ENCODE assay signal across 12 cellular contexts in genomic region chr5:54701179-54701578, GRCh38.
DNase-seq lines count a peak whose midpoint lies in the region; ATAC-seq, FAIRE-seq and TF ChIP-seq lines count a peak whose summit lies in the region.
"Had no signal": no experiment of that assay in that cellular context is flagged by ENCODE, and none has a peak within 500 bp of the region (broad histone marks: within the 10 kb centered on the region; RNA-seq: fewer than 3 reads in every experiment).

No MANE protein-coding gene starts in this region.

- in situ Hi-C loops in brain microvascular endothelial cell (cut with HindIII; ENCODE audit: low pct_ligation_motif_present, low sequenced_read_pairs), result no loop called here

- ATAC-seq in GM21381 (IDR thresholded peaks at IDR 0.05; ENCODE audit: unreplicated experiment) (no peak), HG03432 (IDR thresholded peaks at IDR 0.05; ENCODE audit: unreplicated experiment) (no peak)
- ATAC-seq: Panc1 had no signal

- CTCF ChIA-PET in AG04449 (lab: Yijun Ruan, JAX), result interaction anchor here (1.2 to 1.4 kb wide), 3 partner anchors 19 to 203 kb away, joined by 3 read pairs; no protein-coding TSS in a partner anchor

- FAIRE-seq in HTR-8/SVneo (lab: Jason Lieb, UNC), result peak; percentile 92

- H3K4me3 ChIP-seq in AG04449 (ENCODE audit: low read depth, low read length) (no peak overlapping the region), brain microvascular endothelial cell (ENCODE audit: low read depth, low read length) (no peak overlapping the region)
- H3K4me3 ChIP-seq: sigmoid colon had no signal

- POLR2A ChIA-PET in AG04449 (lab: Yijun Ruan, JAX), result interaction anchor here (1.2 kb wide), 1 partner anchor 60 kb away, joined by 3 read pairs; no protein-coding TSS in a partner anchor

- peak; percentile 98 for DNase-seq in AG04449 (ENCODE audit: low read depth, low spot score)
- DNase-seq in HTR-8/SVneo (ENCODE audit: insufficient read length, low spot score), result peak; percentile 92
- DNase-seq in brain microvascular endothelial cell, result peak; percentile 88
- DNase-seq in left kidney (ENCODE audit: low read depth, low spot score), result peak; percentile 25
- no peak for DNase-seq in putamen (ENCODE audit: low spot score)
- DNase-seq in stimulated activated CD4-positive, alpha-beta T cell treated with anti-CD3 and anti-CD28 coated beads, Interleukin-4, amount 100 ng/mL, for 4 hours, result no peak
- DNase-seq: activated T-cell treated with anti-CD3 and anti-CD28 coated beads, Interleukin-2, amount 50 U/mL, for 1 hour; COR-L47; sigmoid colon had no signal

- no peaks in the 10 kb centered on the region for H3K27me3 ChIP-seq in brain microvascular endothelial cell (replicated peaks)
- H3K27me3 ChIP-seq: sigmoid colon had no signal

- peak overlapping the region; percentile 34 for H3K27ac ChIP-seq in brain microvascular endothelial cell

- no peaks in the 10 kb centered on the region for H3K36me3 ChIP-seq in brain microvascular endothelial cell (replicated peaks)
- H3K36me3 ChIP-seq: sigmoid colon had no signal

- TF ChIP-seq CTCF in AG04449 (IDR thresholded peaks at IDR 0.05; ENCODE audit: insufficient read depth, low read length, missing control alignments), result no peak
- TF ChIP-seq CTCF in brain microvascular endothelial cell (IDR thresholded peaks at IDR 0.05; ENCODE audit: low read depth, low read length, missing control alignments), result no peak

Comparison
In these comparisons a context has a peak if more than half of its experiments do, and no peak if none do; other contexts are left out.
1. DNase-seq: peak in AG04449 (single experiment), HTR-8/SVneo (single experiment), brain microvascular endothelial cell (single experiment) and left kidney (single experiment); none in putamen (single experiment) and stimulated activated CD4-positive, alpha-beta T cell treated with anti-CD3 and anti-CD28 coated beads, Interleukin-4, amount 100 ng/mL, for 4 hours (0 of 2).